In the genomic region with DNA sequence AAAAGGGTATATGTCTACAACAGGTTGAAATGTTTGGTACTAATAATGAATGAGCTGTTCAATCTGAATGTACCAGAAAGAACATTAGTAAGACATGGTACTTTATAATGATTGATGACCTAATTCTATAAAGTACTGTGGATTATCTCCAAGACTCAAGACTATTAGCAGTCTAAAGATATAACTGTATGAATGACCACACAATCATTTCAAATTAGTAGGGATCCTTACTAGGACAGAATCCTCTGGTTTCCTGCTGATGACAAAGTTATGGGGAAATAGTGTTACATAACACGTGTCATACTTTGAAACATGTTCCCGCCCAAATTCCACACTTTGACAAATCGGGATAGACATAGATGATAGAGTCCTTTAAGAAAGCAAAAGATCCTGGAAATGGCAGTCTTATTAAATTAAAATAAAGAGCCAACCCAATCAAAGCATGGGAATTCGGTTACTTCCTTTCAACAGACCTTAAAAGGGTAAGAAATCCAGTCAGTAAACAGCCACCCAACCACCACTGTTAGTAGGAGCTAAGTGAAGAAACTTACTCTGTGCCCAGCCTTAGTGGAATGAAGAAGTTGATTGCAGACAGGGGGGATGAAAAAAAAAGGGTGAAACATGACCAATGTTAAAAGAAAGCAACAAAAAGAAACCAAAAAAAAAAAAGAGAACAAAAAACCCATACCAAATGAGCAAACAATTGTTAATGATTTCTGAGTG, we compare ENCODE assay signal across 8 cellular contexts. TPM values are rescaled to one million over a fixed set of nuclear protein-coding genes. Genes with fewer than 3 reads are reported as not detected.
DNase-seq lines count a peak whose midpoint lies in the region; ATAC-seq and TF ChIP-seq lines count a peak whose summit lies in the region.

No MANE protein-coding gene starts in this region.

- ATAC-seq in central memory CD8-positive, alpha-beta T cell (replicated peaks; ENCODE audit: extremely low read depth, poor library complexity, severe bottlenecking): no peak
- ATAC-seq in psoas muscle: peak; percentile 20 to 35 (median 26)
- ATAC-seq in GM19455 (IDR thresholded peaks at IDR 0.05; ENCODE audit: unreplicated experiment): no peak
- ATAC-seq in aorta (ENCODE audit: low FRiP score): no peak

- H3K4me2 ChIP-seq in GM23248 (ENCODE audit: unreplicated experiment) (peak overlapping the region; percentile 31), OCI-LY1 (ENCODE audit: low read length) (peak overlapping the region; percentile 19; the same call in 1 of the 2 replicates)

- TF ChIP-seq CTCF in OCI-LY1 (IDR thresholded peaks at IDR 0.05; ENCODE audit: low read length) (no peak), psoas muscle (IDR thresholded peaks at IDR 0.05) (no peak)

- no peaks in the 10 kb centered on the region for H3K27me3 ChIP-seq in GM23248 (replicated peaks; ENCODE audit: insufficient read depth)
- H3K27me3 ChIP-seq in OCI-LY1 (ENCODE audit: insufficient read depth, low read length): no peaks in the 10 kb centered on the region
- no peaks in the 10 kb centered on the region for H3K27me3 ChIP-seq in psoas muscle (ENCODE audit: insufficient read depth in 3 of 3, low read length in 2 of 3)
- no peaks in the 10 kb centered on the region for H3K27me3 ChIP-seq in aorta (ENCODE audit: control insufficient read depth in 1 of 2, insufficient read depth in 2 of 2, low read length in 1 of 2)

- H3K27ac ChIP-seq in GM23248: peak overlapping the region; percentile 46
- H3K27ac ChIP-seq in OCI-LY1 (ENCODE audit: low read depth, low read length, poor library complexity, severe bottlenecking): no peak overlapping the region
- H3K27ac ChIP-seq in psoas muscle: peak overlapping the region; percentile 96
- no peak overlapping the region for H3K27ac ChIP-seq in aorta (ENCODE audit: low read depth in 1 of 2, low read length in 2 of 2)

- H3K27ac Mint-ChIP-seq in central memory CD8-positive, alpha-beta T cell (ENCODE audit: low read depth): peak overlapping the region; percentile 13

- H3K4me1 ChIP-seq in GM23248 (ENCODE audit: insufficient read depth) (peaks cover 26% of the 10 kb centered on the region), OCI-LY1 (ENCODE audit: insufficient read depth, low read length, severe bottlenecking) (peaks cover 27% of the 10 kb centered on the region), psoas muscle (peaks cover 39% of the 10 kb centered on the region), aorta (ENCODE audit: control insufficient read depth in 1 of 2, insufficient read depth in 2 of 2, low read length in 2 of 2) (peaks cover 0 to 6% of the 10 kb centered on the region in 2 donors)

- peaks cover 39% of the 10 kb centered on the region for H3F3A ChIP-seq in GM23248 (ENCODE audit: insufficient read depth)
- H3F3A ChIP-seq in OCI-LY1 (ENCODE audit: insufficient read depth, low read length): no peaks in the 10 kb centered on the region

- DNase-seq in GM23248: peak; percentile 69
- no peak for DNase-seq in central memory CD8-positive, alpha-beta T cell (ENCODE audit: low spot score in 2 of 2)
- DNase-seq in psoas muscle: no peak
- DNase-seq in aorta: no peak
- no peak for DNase-seq in DMS79 (lab: John Stamatoyannopoulos, UW)
- DNase-seq in epidermal melanocyte (ENCODE audit: insufficient read length, low spot score): no peak

- H3K27me3 Mint-ChIP-seq in central memory CD8-positive, alpha-beta T cell: no peaks in the 10 kb centered on the region

- in situ Hi-C loops in GM23248 (cut with MboI): no loop called here

- H3K9me3 Mint-ChIP-seq in central memory CD8-positive, alpha-beta T cell: no peaks in the 10 kb centered on the region

- no peaks in the 10 kb centered on the region for H3K9me3 ChIP-seq in GM23248 (ENCODE audit: low read depth)
- no peaks in the 10 kb centered on the region for H3K9me3 ChIP-seq in OCI-LY1 (ENCODE audit: low read length)
- H3K9me3 ChIP-seq in psoas muscle: no peaks in the 10 kb centered on the region
- H3K9me3 ChIP-seq in aorta (ENCODE audit: control insufficient read depth, low read length): no peaks in the 10 kb centered on the region

- peaks cover 43% of the 10 kb centered on the region for H3K36me3 Mint-ChIP-seq in central memory CD8-positive, alpha-beta T cell (ENCODE audit: insufficient read depth)

- no peak overlapping the region for H2AFZ ChIP-seq in GM23248
- H2AFZ ChIP-seq in OCI-LY1 (ENCODE audit: low read length): no peak overlapping the region

- H3K9me2 ChIP-seq in GM23248 (ENCODE audit: insufficient read depth) (no peaks in the 10 kb centered on the region), OCI-LY1 (ENCODE audit: low read depth, low read length) (no peaks in the 10 kb centered on the region)

- 12 to 17% methylated on average over 4 of the region's 4 CpGs for WGBS in GM23248 (ENCODE audit: low coverage in 1 of 2, low lambda C conversion rate in 2 of 2, missing lambda C conversion rate in 2 of 2), 2 experiments
- 43 to 64% (median 46%) methylated on average over 4 of the region's 4 CpGs for WGBS in psoas muscle, 3 donors
- 47 to 54% methylated on average over 4 of the region's 4 CpGs for WGBS in aorta, 2 donors

- H3K36me3 ChIP-seq in GM23248 (ENCODE audit: low read depth) (peaks cover 25% of the 10 kb centered on the region), OCI-LY1 (ENCODE audit: insufficient read depth, low read length) (peaks cover 23% of the 10 kb centered on the region), psoas muscle (ENCODE audit: insufficient read depth in 1 of 2, low read depth in 1 of 2) (peaks cover 2 to 30% of the 10 kb centered on the region in 2 donors), aorta (ENCODE audit: control insufficient read depth in 1 of 2, insufficient read depth in 2 of 2, low read length in 1 of 2) (no peaks in the 10 kb centered on the region)

- intact Hi-C loops in psoas muscle (cut with DNase I): no loop called here
- intact Hi-C loops in aorta (cut with DNase I): no loop called here

- H3K9ac ChIP-seq in GM23248: 0 out of 2 replicates have a peak overlapping the region, but pooled peaks have one; percentile 4
- no peak overlapping the region for H3K9ac ChIP-seq in OCI-LY1 (ENCODE audit: low read length)

- H3K4me3 ChIP-seq in GM23248: peak overlapping the region; percentile 32
- no peak overlapping the region for H3K4me3 ChIP-seq in OCI-LY1 (ENCODE audit: low read depth, low read length, poor library complexity, severe bottlenecking)
- no peak overlapping the region for H3K4me3 ChIP-seq in psoas muscle
- no peak overlapping the region for H3K4me3 ChIP-seq in aorta (ENCODE audit: low read length in 2 of 2)

- H3K79me2 ChIP-seq in GM23248 (ENCODE audit: insufficient read depth) (peaks cover 70% of the 10 kb centered on the region), OCI-LY1 (ENCODE audit: insufficient read depth, low read length) (peaks cover 36% of the 10 kb centered on the region)

- peaks cover 40% of the 10 kb centered on the region for H3K4me1 Mint-ChIP-seq in central memory CD8-positive, alpha-beta T cell

- H3K4me3 Mint-ChIP-seq in central memory CD8-positive, alpha-beta T cell: peak overlapping the region; percentile 50

- H4K20me1 ChIP-seq in GM23248 (ENCODE audit: insufficient read depth): no peaks in the 10 kb centered on the region
- H4K20me1 ChIP-seq in OCI-LY1 (ENCODE audit: insufficient read depth, low read length): no peaks in the 10 kb centered on the region

RNA-seq across cellular contexts. Expression of a gene that starts 2.8 kb away (rescaled TPM):
- total RNA-seq in GM23248 (2014; rRNA removed; shearing (Covaris generic)): 61.2 and 72.3 TPM in 2 replicates
- polyA plus RNA-seq in GM23248 (2016; fragmentation: Nextera tagmentation; extraction: Ambion mirVana) (202 and 206 TPM in 2 replicates), psoas muscle (100 to 1,000 TPM; 168 to 216 (median 188) TPM), aorta (100 to 1,000 TPM; 222 to 223 TPM)
- total RNA-seq in psoas muscle (100 to 1,000 TPM in 3 of 4 donors, 10 to 100 TPM in 1; 70.4 to 136 (median 121) TPM), aorta (100 to 1,000 TPM in 1 of 2 donors, 10 to 100 TPM in 1; 99.6 to 122 TPM)

RNA-seq across cellular contexts. Expression of a gene that starts 3.0 kb away (rescaled TPM):
- total RNA-seq in GM23248 (2014; rRNA removed; shearing (Covaris generic)): 0.13 and 0.97 TPM in 2 replicates
- polyA plus RNA-seq in GM23248 (2016; fragmentation: Nextera tagmentation; extraction: Ambion mirVana): 0.19 and 0.22 TPM in 2 replicates
- total RNA-seq in psoas muscle: 1 to 10 TPM; 1.1 to 4.2 (median 1.4) TPM
- 1 to 10 TPM in 2 of 3 donors, under 1 TPM in 1; 0.77 to 3.8 (median 2.6) TPM for polyA plus RNA-seq in psoas muscle
- 1 to 10 TPM in 1 of 2 donors, under 1 TPM in 1; 0.57 to 2.2 TPM for total RNA-seq in aorta
- polyA plus RNA-seq in aorta: 1 to 10 TPM in 1 of 2 donors, not detected in 1; 2.2 TPM

RNA-seq across cellular contexts. Expression of a gene that starts 30.5 kb away (rescaled TPM):
- 11.5 and 18.1 TPM in 2 replicates for total RNA-seq in GM23248 (2014; rRNA removed; shearing (Covaris generic))
- polyA plus RNA-seq in GM23248 (2016; fragmentation: Nextera tagmentation; extraction: Ambion mirVana): 25.2 and 25.8 TPM in 2 replicates
- 1 to 10 TPM; 2.1 to 8.3 (median 3.4) TPM for total RNA-seq in psoas muscle
- 1 to 10 TPM; 1.7 to 4.0 (median 3.1) TPM for polyA plus RNA-seq in psoas muscle
- 1 to 10 TPM; 6.6 to 7.1 TPM for total RNA-seq in aorta
- polyA plus RNA-seq in aorta: 10 to 100 TPM in 1 of 2 donors, 1 to 10 TPM in 1; 8.2 to 11.9 TPM

RNA-seq across cellular contexts. Expression of a gene that starts 31.1 kb away (rescaled TPM):
- total RNA-seq in GM23248 (2014; rRNA removed; shearing (Covaris generic)): 18.4 and 33.4 TPM in 2 replicates
- polyA plus RNA-seq in GM23248 (2016; fragmentation: Nextera tagmentation; extraction: Ambion mirVana): 43.5 and 47.4 TPM in 2 replicates
- 10 to 100 TPM; 25.7 to 34.9 (median 27.6) TPM for total RNA-seq in psoas muscle
- 10 to 100 TPM; 26.0 to 41.7 (median 31.1) TPM for polyA plus RNA-seq in psoas muscle
- 10 to 100 TPM; 14.5 to 20.6 TPM for total RNA-seq in aorta
- polyA plus RNA-seq in aorta: 10 to 100 TPM; 26.7 to 27.8 TPM

RNA-seq across cellular contexts. Expression of a gene that starts 49.0 kb away (rescaled TPM):
- 552 and 686 TPM in 2 replicates for total RNA-seq in GM23248 (2014; rRNA removed; shearing (Covaris generic))
- 503 and 511 TPM in 2 replicates for polyA plus RNA-seq in GM23248 (2016; fragmentation: Nextera tagmentation; extraction: Ambion mirVana)
- total RNA-seq in psoas muscle: 10 to 100 TPM; 52.7 to 71.6 (median 59.7) TPM
- polyA plus RNA-seq in psoas muscle: 100 to 1,000 TPM; 115 to 168 (median 143) TPM
- total RNA-seq in aorta: 100 to 1,000 TPM; 154 to 155 TPM
- 100 to 1,000 TPM; 240 to 452 TPM for polyA plus RNA-seq in aorta

Comparison
In these comparisons a context has a peak if more than half of its experiments do, and no peak if none do; other contexts are left out.
1. H3K27ac ChIP-seq: peak in GM23248 (single experiment) and psoas muscle (single experiment); none in OCI-LY1 (single experiment) and aorta (0 of 2).
2. ATAC-seq: peak in psoas muscle (4 of 4); none in central memory CD8-positive, alpha-beta T cell (single experiment), GM19455 (single experiment) and aorta (single experiment).